ENCODE assay signal across 9 cellular contexts in genomic region chr12:113196996-113197395, GRCh38. TPM values are rescaled to one million over a fixed set of nuclear protein-coding genes. Genes with fewer than 3 reads are reported as not detected.
DNase-seq lines count a peak whose midpoint lies in the region; ATAC-seq and TF ChIP-seq lines count a peak whose summit lies in the region.
"Had no signal": no experiment of that assay in that cellular context is flagged by ENCODE, and none has a peak within 500 bp of the region (broad histone marks: within the 10 kb centered on the region; RNA-seq: fewer than 3 reads in every experiment).

No MANE protein-coding gene starts in this region.

- H3K4me3 ChIP-seq in AG10803 (ENCODE audit: low read length) (no peak overlapping the region), lung (no peak overlapping the region)
- H3K4me3 ChIP-seq: skin epidermis had no signal

- ATAC-seq in GM18861 (IDR thresholded peaks at IDR 0.05; ENCODE audit: unreplicated experiment): peak; percentile 64
- ATAC-seq in HG03354 (IDR thresholded peaks at IDR 0.05; ENCODE audit: poor library complexity, severe bottlenecking, unreplicated experiment): peak; percentile 88
- peak; percentile 68 for ATAC-seq in lung (ENCODE audit: insufficient read depth, low FRiP score)

- no peaks in the 10 kb centered on the region for H3K4me1 ChIP-seq in lung (ENCODE audit: control insufficient read depth in 2 of 2, insufficient read depth in 2 of 2, low read length in 2 of 2)

- no peaks in the 10 kb centered on the region for H3K9me3 ChIP-seq in lung (ENCODE audit: control insufficient read depth in 2 of 2, insufficient read depth in 1 of 2, low read length in 1 of 2)

- 18 to 38% methylated on average over 3 to 4 of the region's 4 CpGs for WGBS in lung, 2 donors

- TF ChIP-seq CTCF in AG10803 (conservative IDR thresholded peaks at IDR 0.05; ENCODE audit: low read length) (peak; percentile 89), lung (IDR thresholded peaks at IDR 0.05; ENCODE audit: control extremely low read depth, extremely low read depth) (peak; percentile 67)

- peaks cover 0 to 5% of the 10 kb centered on the region in 2 donors for H3K36me3 ChIP-seq in lung (ENCODE audit: control insufficient read depth in 2 of 2, insufficient read depth in 2 of 2, low read length in 2 of 2)

- DNase-seq in AG10803 (ENCODE audit: low read depth) (peak; percentile 81), NCI-H526 (lab: John Stamatoyannopoulos, UW) (peak; percentile 25 to 66), lung (ENCODE audit: low spot score) (peak; percentile 68), stromal cell of bone marrow (ENCODE audit: low read depth) (peak; percentile 74)
- peak; percentile 44 for DNase-seq in activated CD4-positive, alpha-beta T cell treated with anti-CD3 and anti-CD28 coated beads, Interleukin-2, amount 50 U/mL, for 1 hour
- DNase-seq in effector CD8-positive, alpha-beta T cell (lab: John Stamatoyannopoulos, UW): peak; percentile 6

- no peak overlapping the region for H3K27ac ChIP-seq in lung (ENCODE audit: low read depth in 1 of 2, low read length in 1 of 2)
- H3K27ac ChIP-seq: skin epidermis had no signal

- no peaks in the 10 kb centered on the region for H3K27me3 ChIP-seq in lung (ENCODE audit: control insufficient read depth, insufficient read depth)

RNA-seq across cellular contexts. Expression of gene RITA1, which starts 11.5 kb away (rescaled TPM):
- 10 to 100 TPM in 1 of 2 donors, 1 to 10 TPM in 1; 9.1 to 19.7 TPM for total RNA-seq in lung
- 10 to 100 TPM; 12.3 to 16.2 TPM for polyA plus RNA-seq in lung

RNA-seq across cellular contexts. Expression of gene DDX54, which starts 11.7 kb away (rescaled TPM):
- 10 to 100 TPM; 17.9 to 75.3 TPM for total RNA-seq in lung
- 10 to 100 TPM; 43.6 to 60.2 TPM for polyA plus RNA-seq in lung

RNA-seq across cellular contexts. Expression of gene TPCN1, which starts 24.3 kb away (rescaled TPM):
- total RNA-seq in lung: 10 to 100 TPM; 32.0 to 61.7 TPM
- polyA plus RNA-seq in lung: 10 to 100 TPM; 20.8 to 29.4 TPM

RNA-seq across cellular contexts. Expression of gene CFAP73, which starts 47.5 kb away (rescaled TPM):
- total RNA-seq in lung: 10 to 100 TPM; 14.6 to 40.6 TPM
- 10 to 100 TPM; 10.4 to 14.6 TPM for polyA plus RNA-seq in lung

Comparison
In these comparisons a context has a peak if more than half of its experiments do, and no peak if none do; other contexts are left out.
1. DNase-seq: peak in every context shown above with its lines; median percentile 81 in AG10803; 74 in stromal cell of bone marrow; 68 in lung; 46 in NCI-H526; 44 in activated CD4-positive, alpha-beta T cell treated with anti-CD3 and anti-CD28 coated beads, Interleukin-2, amount 50 U/mL, for 1 hour; 6 in effector CD8-positive, alpha-beta T cell.